In the genomic region with DNA sequence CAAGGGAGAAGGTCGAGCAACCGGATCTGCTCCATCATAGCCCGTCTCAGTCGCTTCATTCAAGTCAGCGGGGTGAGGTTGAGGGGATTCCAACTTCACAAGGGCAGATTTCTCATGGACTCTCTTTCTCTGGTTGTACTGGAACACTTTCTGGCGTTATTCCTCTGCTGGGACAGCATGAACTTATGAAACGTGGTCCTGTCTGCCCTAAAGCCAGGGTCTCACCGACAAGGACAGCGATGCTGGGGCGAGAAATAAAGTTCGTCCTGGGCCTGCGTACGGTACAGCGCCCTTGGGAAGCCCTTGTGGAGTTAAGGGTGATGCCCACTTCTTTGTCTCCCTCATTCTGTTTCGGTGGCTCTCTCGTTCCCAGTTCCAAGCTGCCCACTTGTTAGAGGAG, we compare ENCODE assay signal across 10 cellular contexts. TPM values are rescaled to one million over a fixed set of nuclear protein-coding genes. Genes with fewer than 3 reads are reported as not detected.
DNase-seq lines count a peak whose midpoint lies in the region; ATAC-seq, FAIRE-seq and TF ChIP-seq lines count a peak whose summit lies in the region.
"Had no signal": no experiment of that assay in that cellular context is flagged by ENCODE, and none has a peak within 500 bp of the region (broad histone marks: within the 10 kb centered on the region; RNA-seq: fewer than 3 reads in every experiment).

No MANE protein-coding gene starts in this region.

- no peak for FAIRE-seq in HepG2 (lab: Jason Lieb, UNC)

- H3K36me3 ChIP-seq in HepG2 (replicated peaks in 1 of 2; ENCODE audit: control insufficient read depth in 1 of 2, insufficient read depth in 2 of 2, low read length in 2 of 2) (no peaks in the 10 kb centered on the region), right lobe of liver (no peaks in the 10 kb centered on the region), SU-DHL-6 (ENCODE audit: low read length) (no peaks in the 10 kb centered on the region)

- H3K27ac ChIP-seq in HepG2 (ENCODE audit: extremely low read length, insufficient read depth, low read length) (peak overlapping the region; percentile 96), right lobe of liver (no peak overlapping the region), SU-DHL-6 (ENCODE audit: low read depth, low read length) (no peak overlapping the region)

- H3K27me3 Mint-ChIP-seq in immature natural killer cell (ENCODE audit: low read depth in 3 of 3) (peaks cover 3 to 10% (median 4%) of the 10 kb centered on the region in 3 donors), type B pancreatic cell (no peaks in the 10 kb centered on the region)

- WGBS in HepG2 (ENCODE audit: low lambda C conversion rate) = 86% methylated on average over 16 of the region's 16 CpGs
- 91% methylated on average over 9 of the region's 16 CpGs for WGBS in right lobe of liver (ENCODE audit: insufficient coverage, low coverage, low lambda C conversion rate, missing lambda C conversion rate)

- H3K4me1 Mint-ChIP-seq in immature natural killer cell (peaks cover 17 to 25% of the 10 kb centered on the region in 2 donors), type B pancreatic cell (ENCODE audit: unreplicated experiment) (peaks cover 11% of the 10 kb centered on the region)

- no peak for DNase-seq in HepG2 (ENCODE audit: low spot score)
- DNase-seq in right lobe of liver = no peak
- DNase-seq in immature natural killer cell = no peak
- no peak for DNase-seq in type B pancreatic cell (ENCODE audit: extremely low spot score, unreplicated experiment)
- DNase-seq in NCI-H187 (lab: John Stamatoyannopoulos, UW) = no peak
- no peak for DNase-seq in NCI-H1417 treated with DMSO at 0.1 percent for 48 hours (lab: John Stamatoyannopoulos, UW)
- DNase-seq in glomerular visceral epithelial cell (ENCODE audit: extremely low spot score) = no peak
- DNase-seq: KBM-7 had no signal

- H3K27me3 ChIP-seq in HepG2 (ENCODE audit: control insufficient read depth in 1 of 2, insufficient read depth in 2 of 2, low read length in 2 of 2) (no peaks in the 10 kb centered on the region; a peak in 1 of 5 replicates), right lobe of liver (no peaks in the 10 kb centered on the region), SU-DHL-6 (ENCODE audit: low read length) (no peaks in the 10 kb centered on the region)

- in situ Hi-C loops in HepG2 (cut with HindIII; ENCODE audit: extremely low pct_ligation_motif_present, low pct_unique_long_range_greater_than_20kb) = loop anchor here (5.0 kb wide), 1 partner anchor 39 kb away; no protein-coding TSS in a partner anchor

- peak overlapping the region; percentile 80 for H3K9ac ChIP-seq in HepG2 (ENCODE audit: insufficient read depth, low read depth, low read length)
- peak overlapping the region; percentile 87 for H3K9ac ChIP-seq in SU-DHL-6 (ENCODE audit: low read length)

- peak overlapping the region; percentile 74 to 93 (median 90); a peak in 5 of 6 replicates for H3K4me3 ChIP-seq in HepG2 (replicated peaks in 1 of 3; ENCODE audit: insufficient read depth in 1 of 3, low read depth in 2 of 3, low read length in 3 of 3)
- peak overlapping the region in 1 of 3 donors; percentile 93 for H3K4me3 ChIP-seq in right lobe of liver
- H3K4me3 ChIP-seq in SU-DHL-6 (ENCODE audit: insufficient read depth, low read length, poor library complexity, severe bottlenecking) = peak overlapping the region; percentile 77
- H3K4me3 ChIP-seq: mucosa of descending colon had no signal

- H2AFZ ChIP-seq in HepG2 (ENCODE audit: low read length) (no peak overlapping the region), SU-DHL-6 (ENCODE audit: low read depth, low read length, severe bottlenecking) (no peak overlapping the region)

- H3K27ac Mint-ChIP-seq in immature natural killer cell (peak overlapping the region in 5 of 6 donors; percentile 14 to 76 (median 30)), type B pancreatic cell (no peak overlapping the region)

- TF ChIP-seq RAD21 in HepG2 (CRISPR knock-in tag; IDR thresholded peaks at IDR 0.05) = no peak

- H3K4me3 Mint-ChIP-seq in immature natural killer cell (peak overlapping the region in 4 of 5 donors; percentile 21 to 65 (median 49)), type B pancreatic cell (peak overlapping the region; percentile 44)

- H3K9me3 Mint-ChIP-seq in immature natural killer cell = no peaks in the 10 kb centered on the region
- H3K9me3 Mint-ChIP-seq in type B pancreatic cell = no peaks in the 10 kb centered on the region

- TF ChIP-seq EP300 in HepG2 (IDR thresholded peaks at IDR 0.05; ENCODE audit: low read depth in 2 of 2, low read length in 2 of 2) = no peak
- TF ChIP-seq EP300 in HepG2 (CRISPR knock-in tag; IDR thresholded peaks at IDR 0.05; ENCODE audit: borderline replicate concordance) = no peak

- BruUV-seq in HepG2 (replicated peaks; lab: Mats Ljungman, UMichigan) = no TSS peak

- ATAC-seq in HepG2 (no peak), right lobe of liver (no peak)

- no peaks in the 10 kb centered on the region for H3K9me2 ChIP-seq in SU-DHL-6 (replicated peaks; ENCODE audit: insufficient read depth, low read length)

- intact Hi-C loops in HepG2 (cut with micrococcal nuclease; ENCODE audit: unreplicated experiment) (loop anchor here (1.0 kb wide), 1 partner anchor 64 kb away; no protein-coding TSS in a partner anchor), right lobe of liver (cut with DNase I) (no loop called here)

- TF ChIP-seq CTCF in HepG2 (CRISPR knock-in tag; IDR thresholded peaks at IDR 0.05) (no peak), right lobe of liver (IDR thresholded peaks at IDR 0.05) (no peak), SU-DHL-6 (IDR thresholded peaks at IDR 0.05; ENCODE audit: insufficient read depth, low read length, poor library complexity, severe bottlenecking) (no peak), type B pancreatic cell (conservative IDR thresholded peaks at IDR 0.05) (no peak)

- H3K4me2 ChIP-seq in HepG2 (ENCODE audit: low read depth, low read length) (peak overlapping the region; percentile 69), SU-DHL-6 (ENCODE audit: low read depth, low read length, poor library complexity, severe bottlenecking) (peak overlapping the region; percentile 63)

- H3K9me3 ChIP-seq in HepG2 (ENCODE audit: low read length) (no peaks in the 10 kb centered on the region), right lobe of liver (no peaks in the 10 kb centered on the region), SU-DHL-6 (ENCODE audit: insufficient read depth, low read length) (no peaks in the 10 kb centered on the region)
- H3K9me3 ChIP-seq: mucosa of descending colon had no signal

- H3K4me1 ChIP-seq in HepG2 (ENCODE audit: insufficient read depth, low read length) = peaks cover 53% of the 10 kb centered on the region
- H3K4me1 ChIP-seq in right lobe of liver = peaks cover 0 to 7% (median 0%) of the 10 kb centered on the region in 4 donors

- peaks cover 39% of the 10 kb centered on the region for H3K79me2 ChIP-seq in HepG2 (ENCODE audit: insufficient read depth, low read length)
- H3K79me2 ChIP-seq in SU-DHL-6 (ENCODE audit: insufficient read depth, low read length) = peaks cover 50% of the 10 kb centered on the region

- POLR2A ChIA-PET in HepG2 (lab: Yijun Ruan, JAX) = interaction anchor here (1.5 to 7.2 kb wide), 6 partner anchors 9 to 64 kb away, joined by 7 to 80 read pairs (median 9); partner anchors contain the start of genes NSL1, SPATA45 and TATDN3

- TF ChIP-seq POLR2A in HepG2 (IDR thresholded peaks at IDR 0.05; ENCODE audit: insufficient read depth in 1 of 2, low read depth in 2 of 2, low read length in 2 of 2) = no peak
- no peak for TF ChIP-seq POLR2A in right lobe of liver (IDR thresholded peaks at IDR 0.05)

- CTCF ChIA-PET in HepG2 (lab: Yijun Ruan, JAX; ENCODE audit: low intra/inter-chr PET ratio, low total read pairs) = no interaction called here

- peaks cover 4% of the 10 kb centered on the region; the same call in 1 of the 2 replicates for H3F3A ChIP-seq in SU-DHL-6 (ENCODE audit: insufficient read depth)

- H4K20me1 ChIP-seq in HepG2 (ENCODE audit: insufficient read depth, low read length) (peaks cover 6% of the 10 kb centered on the region; the same call in 1 of the 2 replicates), SU-DHL-6 (ENCODE audit: low read depth, low read length) (no peaks in the 10 kb centered on the region)

- H3K36me3 Mint-ChIP-seq in immature natural killer cell = peaks cover 5 to 21% (median 7%) of the 10 kb centered on the region in 3 donors
- peaks cover 4% of the 10 kb centered on the region for H3K36me3 Mint-ChIP-seq in type B pancreatic cell

RNA-seq across cellular contexts. Expression of gene FLVCR1, which starts 1.3 kb away (rescaled TPM):
- total RNA-seq in HepG2 (2016; rRNA removed; fragmentation: Illumina TruSeq; extraction: Trizol) = 18.6 and 39.8 TPM in 2 replicates
- 41.7 and 44.4 TPM in 2 replicates for total RNA-seq in HepG2 (2016; cell fraction: cytosol; rRNA removed; fragmentation: Illumina TruSeq; extraction: Trizol; ENCODE audit: low read depth)
- 20.2 and 36.6 TPM in 2 replicates for total RNA-seq in HepG2 (2016; cell fraction: insoluble cytoplasmic fraction; rRNA removed; fragmentation: Illumina TruSeq; extraction: Trizol)
- 20.7 and 22.2 TPM in 2 replicates for total RNA-seq in HepG2 (2016; cell fraction: membrane; rRNA removed; fragmentation: Illumina TruSeq; extraction: Trizol)
- 42.5 and 47.7 TPM in 2 replicates for total RNA-seq in HepG2 (2016; cell fraction: nucleus; rRNA removed; fragmentation: Illumina TruSeq; extraction: Trizol)
- polyA plus RNA-seq in HepG2 (2011; rRNA removed) = 14.8 and 16.0 TPM in 2 replicates
- 6.6 and 8.7 TPM in 2 replicates for polyA plus RNA-seq in HepG2 (2011; cell fraction: cytosol; rRNA removed)
- 15.2 and 15.3 TPM in 2 replicates for polyA plus RNA-seq in HepG2 (2011; cell fraction: nucleus; rRNA removed)
- polyA plus RNA-seq in HepG2 (2012) = 11.8 and 22.8 TPM in 2 replicates
- polyA plus RNA-seq in HepG2 (2016; cell fraction: cytosol; fragmentation: Illumina TruSeq; extraction: Trizol; ENCODE audit: low read depth) = 2.5 and 2.7 TPM in 2 replicates
- 12.8 and 14.8 TPM in 2 replicates for polyA plus RNA-seq in HepG2 (2016; cell fraction: insoluble cytoplasmic fraction; fragmentation: Illumina TruSeq; extraction: Trizol; ENCODE audit: low read depth)
- 5.3 and 6.3 TPM in 2 replicates for polyA plus RNA-seq in HepG2 (2016; cell fraction: membrane; fragmentation: Illumina TruSeq; extraction: Trizol; ENCODE audit: low read depth)
- 59.2 and 59.9 TPM in 2 replicates for polyA plus RNA-seq in HepG2 (2016; cell fraction: nucleus; fragmentation: Illumina TruSeq; extraction: Trizol; ENCODE audit: insufficient read depth, low read depth)
- 59.0 and 72.7 TPM in 2 replicates for polyA minus RNA-seq in HepG2 (2011; rRNA and poly(A)+ RNA removed; ENCODE audit: low replicate concordance)
- polyA minus RNA-seq in HepG2 (2011; cell fraction: cytosol; rRNA and poly(A)+ RNA removed) = 20.0 and 25.2 TPM in 2 replicates
- 23.2 and 31.6 TPM in 2 replicates for polyA minus RNA-seq in HepG2 (2011; cell fraction: nucleus; rRNA and poly(A)+ RNA removed)
- 1 to 10 TPM; 1.6 to 5.8 (median 2.1) TPM for total RNA-seq in right lobe of liver
- 1 to 10 TPM in 2 of 3 donors, under 1 TPM in 1; 0.12 to 4.1 (median 1.6) TPM for polyA plus RNA-seq in immature natural killer cell
- total RNA-seq in type B pancreatic cell (ENCODE audit: low replicate concordance) = 20.5 and 22.0 TPM in 2 replicates

RNA-seq across cellular contexts. Expression of gene SPATA45, which starts 9.3 kb away (rescaled TPM):
- 0.64 and 0.86 TPM in 2 replicates for total RNA-seq in HepG2 (2016; rRNA removed; fragmentation: Illumina TruSeq; extraction: Trizol)
- 1.1 and 1.2 TPM in 2 replicates for total RNA-seq in HepG2 (2016; cell fraction: cytosol; rRNA removed; fragmentation: Illumina TruSeq; extraction: Trizol; ENCODE audit: low read depth)
- total RNA-seq in HepG2 (2016; cell fraction: insoluble cytoplasmic fraction; rRNA removed; fragmentation: Illumina TruSeq; extraction: Trizol) = not detected in 2 replicates
- 0.62 and 1.3 TPM in 2 replicates for total RNA-seq in HepG2 (2016; cell fraction: membrane; rRNA removed; fragmentation: Illumina TruSeq; extraction: Trizol)
- not detected in 2 replicates for total RNA-seq in HepG2 (2016; cell fraction: nucleus; rRNA removed; fragmentation: Illumina TruSeq; extraction: Trizol)
- 0.17 TPM in 1 of 2 replicates, not detected in the other for polyA plus RNA-seq in HepG2 (2011; rRNA removed)
- polyA plus RNA-seq in HepG2 (2011; cell fraction: cytosol; rRNA removed) = not detected in 2 replicates
- not detected in 2 replicates for polyA plus RNA-seq in HepG2 (2011; cell fraction: nucleus; rRNA removed)
- 0.51 TPM in 1 of 2 replicates, not detected in the other for polyA plus RNA-seq in HepG2 (2012)
- polyA plus RNA-seq in HepG2 (2016; cell fraction: cytosol; fragmentation: Illumina TruSeq; extraction: Trizol; ENCODE audit: low read depth) = 0.93 TPM in 1 of 2 replicates, not detected in the other
- not detected in 2 replicates for polyA plus RNA-seq in HepG2 (2016; cell fraction: insoluble cytoplasmic fraction; fragmentation: Illumina TruSeq; extraction: Trizol; ENCODE audit: low read depth)
- polyA plus RNA-seq in HepG2 (2016; cell fraction: membrane; fragmentation: Illumina TruSeq; extraction: Trizol; ENCODE audit: low read depth) = 0.42 and 0.63 TPM in 2 replicates
- not detected in 2 replicates for polyA plus RNA-seq in HepG2 (2016; cell fraction: nucleus; fragmentation: Illumina TruSeq; extraction: Trizol; ENCODE audit: insufficient read depth, low read depth)
- not detected in 2 replicates for polyA minus RNA-seq in HepG2 (2011; rRNA and poly(A)+ RNA removed; ENCODE audit: low replicate concordance)
- polyA minus RNA-seq in HepG2 (2011; cell fraction: cytosol; rRNA and poly(A)+ RNA removed) = not detected in 2 replicates
- not detected in 2 replicates for polyA minus RNA-seq in HepG2 (2011; cell fraction: nucleus; rRNA and poly(A)+ RNA removed)
- 1 to 10 TPM in 1 of 6 experiments, not detected in 5; 1.2 TPM for total RNA-seq in right lobe of liver
- not detected for polyA plus RNA-seq in immature natural killer cell
- not detected in 2 replicates for total RNA-seq in type B pancreatic cell (ENCODE audit: low replicate concordance)
- total RNA-seq: mucosa of descending colon had no signal
